Comparison of ENCODE assay signal across 39 cellular contexts in the genomic region with DNA sequence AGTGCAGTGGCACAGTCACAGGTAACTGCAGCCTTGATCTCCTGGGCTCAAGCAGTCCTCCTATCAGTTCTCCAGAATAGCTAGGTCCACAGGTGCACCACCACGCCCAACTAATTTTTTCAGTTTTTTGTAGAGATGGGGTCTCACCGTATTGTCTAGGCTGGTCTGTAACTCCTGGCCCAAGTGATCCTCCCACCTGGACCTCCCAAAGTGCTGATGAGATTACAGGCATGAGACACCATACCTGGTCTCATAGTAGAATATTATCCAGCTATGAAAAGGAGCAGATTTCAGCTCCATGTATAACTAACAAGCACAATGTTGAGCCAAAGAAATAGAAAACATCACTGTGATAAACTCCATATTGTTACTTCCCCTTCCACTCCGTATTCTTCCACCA.
"Had no signal": no experiment of that assay in that cellular context is flagged by ENCODE, and none has a peak within 500 bp of the region (broad histone marks: within the 10 kb centered on the region; RNA-seq: fewer than 3 reads in every experiment).

No MANE protein-coding gene starts in this region.

- H3K9me3 ChIP-seq: adrenal gland, ascending aorta, body of pancreas, breast epithelium had no signal

- DNase-seq: activated effector memory CD4-positive, alpha-beta T cell treated with anti-CD3 and anti-CD28 coated beads, Interleukin-2, amount 50 U/mL, for 16 hours; activated effector memory CD4-positive, alpha-beta T cell treated with Interleukin-2 at 50 U/mL for 16 hours; activated gamma-delta T cell; activated gamma-delta T cell treated with Interleukin-2 at 50 U/mL for 16 hours; activated naive CD4-positive, alpha-beta T cell; activated naive CD4-positive, alpha-beta T cell treated with anti-CD3 and anti-CD28 coated beads for 36 hours; activated naive CD4-positive, alpha-beta T cell treated with anti-CD3 and anti-CD28 coated beads, Interleukin-2, amount 10 ng/mL, durations not matched to agents 7 days and 5 days; activated naive CD4-positive, alpha-beta T cell treated with anti-CD3 and anti-CD28 coated beads, Interleukin-2, amount 50 U/mL, for 16 hours; activated naive CD4-positive, alpha-beta T cell treated with Interleukin-2 at 50 U/mL for 16 hours; activated naive CD8-positive, alpha-beta T cell treated with anti-CD3 and anti-CD28 coated beads for 36 hours; activated naive CD8-positive, alpha-beta T cell treated with anti-CD3 and anti-CD28 coated beads, Interleukin-2, amount 10 ng/mL, durations not matched to agents 7 days and 5 days; activated naive CD8-positive, alpha-beta T cell treated with anti-CD3 and anti-CD28 coated beads, Interleukin-2, amount 50 U/mL, for 24 hours; activated T-cell treated with anti-CD3 and anti-CD28 coated beads, Interleukin-2, amount 50 U/mL, for 24 hours; activated T-cell treated with anti-CD3 and anti-CD28 coated beads, Interleukin-2, amount 50 U/mL, for 4 hours; activated T-cell treated with anti-CD3 and anti-CD28 coated beads, Interleukin-2, amount 50 U/mL, for 48 hours; activated T-cell treated with anti-CD3 and anti-CD28 coated beads, Interleukin-2, amount 50 U/mL, for 72 hours; adrenal gland; amniotic stem cell; amygdala; anterior cingulate cortex; aorta; body of pancreas; brain microvascular endothelial cell; caudate nucleus; central memory CD4-positive, alpha-beta T cell; cerebellar nuclear complex had no signal

- H3K27me3 ChIP-seq: adrenal gland, ascending aorta, body of pancreas, brain microvascular endothelial cell, breast epithelium, cardiac muscle cell had no signal

- ATAC-seq: activated naive CD4-positive, alpha-beta T cell treated with anti-CD3 and anti-CD28 coated beads, Interleukin-2, amount 50 U/mL, for 72 hours; activated naive CD8-positive, alpha-beta T cell treated with anti-CD3 and anti-CD28 coated beads, Interleukin-2, amount 50 U/mL, for 24 hours; activated T-cell treated with anti-CD3 and anti-CD28 coated beads, Interleukin-2, amount 50 U/mL, for 4 hours; activated T-cell treated with anti-CD3 and anti-CD28 coated beads, Interleukin-2, amount 50 U/mL, for 72 hours; activated T-helper 17 cell treated with anti-CD3 and anti-CD28 coated beads, Interleukin-2, amount 50 U/mL, for 72 hours; body of pancreas had no signal

- H3K4me3 ChIP-seq: adrenal gland, ascending aorta, body of pancreas, breast epithelium, cardiac muscle cell had no signal

- H3K27ac ChIP-seq: adrenal gland, ascending aorta, body of pancreas, brain microvascular endothelial cell, breast epithelium, cardiac muscle cell had no signal

- H3K27ac Mint-ChIP-seq: activated naive CD4-positive, alpha-beta T cell treated with anti-CD3 and anti-CD28 coated beads for 36 hours; activated naive CD4-positive, alpha-beta T cell treated with anti-CD3 and anti-CD28 coated beads, Interleukin-2, amount 10 ng/mL, durations not matched to agents 7 days and 5 days; activated naive CD4-positive, alpha-beta T cell treated with anti-CD3 and anti-CD28 coated beads, Interleukin-2, amount 50 U/mL, for 24 hours; activated naive CD4-positive, alpha-beta T cell treated with anti-CD3 and anti-CD28 coated beads, Interleukin-2, amount 50 U/mL, for 72 hours; activated naive CD8-positive, alpha-beta T cell; activated naive CD8-positive, alpha-beta T cell treated with anti-CD3 and anti-CD28 coated beads for 36 hours; activated naive CD8-positive, alpha-beta T cell treated with anti-CD3 and anti-CD28 coated beads, Interleukin-2, amount 10 ng/mL, durations not matched to agents 7 days and 5 days; activated naive CD8-positive, alpha-beta T cell treated with anti-CD3 and anti-CD28 coated beads, Interleukin-2, amount 50 U/mL, for 24 hours; activated T-cell treated with anti-CD3 and anti-CD28 coated beads, Interleukin-2, amount 50 U/mL, for 24 hours; activated T-cell treated with anti-CD3 and anti-CD28 coated beads, Interleukin-2, amount 50 U/mL, for 72 hours; activated T-helper 1 cell treated with anti-CD3 and anti-CD28 coated beads, Interleukin-12 subunit alpha, Interleukin-12 subunit beta, Interleukin-2, Interleukin-4 antibody, amounts not matched to agents 30 ng/mL and 10 ng/mL and 1 ng/mL, durations not matched to agents 14 hours and 24 hours and 36 hours; activated T-helper 17 cell treated with anti-CD3 and anti-CD28 coated beads, Interleukin-2, amount 50 U/mL, for 72 hours; activated T-helper 2 cell treated with anti-CD3 and anti-CD28 coated beads, Interferon-gamma antibody, Interleukin-2, Interleukin-4, amounts not matched to agents 10 μg/mL and 5 μg/mL and 100 μg/mL, durations not matched to agents 14 hours and 24 hours and 36 hours; brain had no signal

- H3K4me1 Mint-ChIP-seq: activated naive CD4-positive, alpha-beta T cell treated with anti-CD3 and anti-CD28 coated beads, Interleukin-2, amount 10 ng/mL, durations not matched to agents 7 days and 5 days; activated naive CD4-positive, alpha-beta T cell treated with anti-CD3 and anti-CD28 coated beads, Interleukin-2, amount 50 U/mL, for 24 hours; activated naive CD8-positive, alpha-beta T cell treated with anti-CD3 and anti-CD28 coated beads for 36 hours; activated naive CD8-positive, alpha-beta T cell treated with anti-CD3 and anti-CD28 coated beads, Interleukin-2, amount 10 ng/mL, durations not matched to agents 7 days and 5 days; activated T-helper 17 cell treated with anti-CD3 and anti-CD28 coated beads, Interleukin-2, amount 50 U/mL, for 72 hours; brain had no signal

- H3K4me1 ChIP-seq: adrenal gland, ascending aorta, body of pancreas, breast epithelium had no signal

- H3K27me3 Mint-ChIP-seq: activated naive CD4-positive, alpha-beta T cell treated with anti-CD3 and anti-CD28 coated beads, Interleukin-2, amount 10 ng/mL, durations not matched to agents 7 days and 5 days; activated naive CD4-positive, alpha-beta T cell treated with anti-CD3 and anti-CD28 coated beads, Interleukin-2, amount 50 U/mL, for 24 hours; activated naive CD8-positive, alpha-beta T cell; activated naive CD8-positive, alpha-beta T cell treated with anti-CD3 and anti-CD28 coated beads for 36 hours; activated naive CD8-positive, alpha-beta T cell treated with anti-CD3 and anti-CD28 coated beads, Interleukin-2, amount 10 ng/mL, durations not matched to agents 7 days and 5 days; activated naive CD8-positive, alpha-beta T cell treated with anti-CD3 and anti-CD28 coated beads, Interleukin-2, amount 50 U/mL, for 24 hours; activated T-cell treated with anti-CD3 and anti-CD28 coated beads, Interleukin-2, amount 50 U/mL, for 24 hours; activated T-helper 17 cell treated with anti-CD3 and anti-CD28 coated beads, Interleukin-2, amount 50 U/mL, for 72 hours; brain had no signal

- H3K4me3 Mint-ChIP-seq: activated naive CD4-positive, alpha-beta T cell treated with anti-CD3 and anti-CD28 coated beads for 36 hours; activated naive CD4-positive, alpha-beta T cell treated with anti-CD3 and anti-CD28 coated beads, Interleukin-2, amount 10 ng/mL, durations not matched to agents 7 days and 5 days; activated naive CD4-positive, alpha-beta T cell treated with anti-CD3 and anti-CD28 coated beads, Interleukin-2, amount 50 U/mL, for 24 hours; activated naive CD8-positive, alpha-beta T cell; activated naive CD8-positive, alpha-beta T cell treated with anti-CD3 and anti-CD28 coated beads for 36 hours; activated naive CD8-positive, alpha-beta T cell treated with anti-CD3 and anti-CD28 coated beads, Interleukin-2, amount 10 ng/mL, durations not matched to agents 7 days and 5 days; activated naive CD8-positive, alpha-beta T cell treated with anti-CD3 and anti-CD28 coated beads, Interleukin-2, amount 50 U/mL, for 24 hours; activated T-cell treated with anti-CD3 and anti-CD28 coated beads, Interleukin-2, amount 50 U/mL, for 24 hours; activated T-cell treated with anti-CD3 and anti-CD28 coated beads, Interleukin-2, amount 50 U/mL, for 4 hours; activated T-cell treated with anti-CD3 and anti-CD28 coated beads, Interleukin-2, amount 50 U/mL, for 72 hours; activated T-helper 1 cell treated with anti-CD3 and anti-CD28 coated beads, Interleukin-12 subunit alpha, Interleukin-12 subunit beta, Interleukin-2, Interleukin-4 antibody, amounts not matched to agents 30 ng/mL and 10 ng/mL and 1 ng/mL, durations not matched to agents 14 hours and 24 hours and 36 hours; activated T-helper 17 cell treated with anti-CD3 and anti-CD28 coated beads, Interleukin-2, amount 50 U/mL, for 72 hours; brain had no signal

- H3K36me3 ChIP-seq: breast epithelium had no signal

- FAIRE-seq: astrocyte, bronchial epithelial cell, colon had no signal
